In genomic region chr1:41321277-41321676, GRCh38 we compare ENCODE assay signal across 16 cellular contexts. TPM values are rescaled to one million over a fixed set of nuclear protein-coding genes. Genes with fewer than 3 reads are reported as not detected.
DNase-seq lines count a peak whose midpoint lies in the region; ATAC-seq and TF ChIP-seq lines count a peak whose summit lies in the region.
"Had no signal": no experiment of that assay in that cellular context is flagged by ENCODE, and none has a peak within 500 bp of the region (broad histone marks: within the 10 kb centered on the region; RNA-seq: fewer than 3 reads in every experiment).

No MANE protein-coding gene starts in this region.

- peak overlapping the region in 6 of 11 experiments; percentile 63 to 78 (median 68); a peak in 9 of 22 replicates for H3K27ac ChIP-seq in BLaER1 treated with 17β-estradiol and CSF1 and Interleukin-3, amounts not matched to agents 10 nM and 100 nM
- H3K27ac ChIP-seq in psoas muscle = peak overlapping the region; percentile 79
- H3K27ac ChIP-seq: C4-2B had no signal

- no peaks in the 10 kb centered on the region for H3K27me3 ChIP-seq in BLaER1 treated with 17β-estradiol and CSF1 and Interleukin-3, amounts not matched to agents 10 nM and 100 nM
- no peaks in the 10 kb centered on the region for H3K27me3 ChIP-seq in psoas muscle (ENCODE audit: insufficient read depth in 3 of 3, low read length in 2 of 3)

- H3K9ac ChIP-seq in BLaER1 treated with 17β-estradiol and CSF1 and Interleukin-3, amounts not matched to agents 10 nM and 100 nM = peak overlapping the region in 6 of 11 experiments; percentile 28 to 69 (median 62); a peak in 7 of 22 replicates

- CTCF ChIA-PET in activated CD8-positive, alpha-beta memory T cell treated with anti-CD3 and anti-CD28 coated beads, Interleukin-2, amount 10 ng/mL, durations not matched to agents 7 days and 5 days (lab: Charles Lee) = interaction anchor here (1.8 to 2.5 kb wide), 3 partner anchors 11 to 114 kb away, joined by 4 to 10 read pairs (median 7); no protein-coding TSS in a partner anchor

- 0 out of 22 replicates have a peak, but pooled peaks cover 0 to 5% (median 0%) of the 10 kb centered on the region in 11 experiments for H4K20me1 ChIP-seq in BLaER1 treated with 17β-estradiol and CSF1 and Interleukin-3, amounts not matched to agents 10 nM and 100 nM

- DNase-seq in activated CD8-positive, alpha-beta memory T cell treated with anti-CD3 and anti-CD28 coated beads, Interleukin-2, amount 10 ng/mL, durations not matched to agents 7 days and 5 days = peak; percentile 34
- DNase-seq in mesenteric fat pad (ENCODE audit: low spot score) (peak; percentile 77), psoas muscle (no peak), KBM-7 (no peak)
- no peak for DNase-seq in activated T-helper 2 cell treated with anti-CD3 and anti-CD28 coated beads, Interferon-gamma antibody, Interleukin-2, Interleukin-4, amounts not matched to agents 10 μg/mL and 5 μg/mL and 100 μg/mL, durations not matched to agents 14 hours and 24 hours and 36 hours (ENCODE audit: low spot score)
- DNase-seq: ACHN; CD4-positive, alpha-beta memory T cell; COR-L47; DMS153; DMS79 treated with DMSO at 0.1 percent for 48 hours; EL; H9 had no signal

- no peaks in the 10 kb centered on the region for H3K4me1 Mint-ChIP-seq in activated CD8-positive, alpha-beta memory T cell treated with anti-CD3 and anti-CD28 coated beads, Interleukin-2, amount 10 ng/mL, durations not matched to agents 7 days and 5 days
- H3K4me1 Mint-ChIP-seq in activated T-helper 2 cell treated with anti-CD3 and anti-CD28 coated beads, Interferon-gamma antibody, Interleukin-2, Interleukin-4, amounts not matched to agents 10 μg/mL and 5 μg/mL and 100 μg/mL, durations not matched to agents 14 hours and 24 hours and 36 hours (ENCODE audit: low read depth) = no peaks in the 10 kb centered on the region
- H3K4me1 Mint-ChIP-seq: CD4-positive, alpha-beta memory T cell; IgD-negative memory B cell had no signal

- H3K4me1 ChIP-seq in BLaER1 treated with 17β-estradiol and CSF1 and Interleukin-3, amounts not matched to agents 10 nM and 100 nM = peaks cover 21 to 58% (median 48%) of the 10 kb centered on the region in 10 experiments
- H3K4me1 ChIP-seq in psoas muscle = peaks cover 24% of the 10 kb centered on the region

- intact Hi-C loops in psoas muscle (cut with DNase I) = loop anchor here (5.0 kb wide), 2 partner anchors 54 to 111 kb away; no protein-coding TSS in a partner anchor
- intact Hi-C loops in activated T-helper 2 cell treated with anti-CD3 and anti-CD28 coated beads, Interferon-gamma antibody, Interleukin-2, Interleukin-4, amounts not matched to agents 10 μg/mL and 5 μg/mL and 100 μg/mL, durations not matched to agents 14 hours and 24 hours and 36 hours (cut with micrococcal nuclease) = no loop called here

- no peak overlapping the region for H3K4me3 ChIP-seq in BLaER1 treated with 17β-estradiol and CSF1 and Interleukin-3, amounts not matched to agents 10 nM and 100 nM
- H3K4me3 ChIP-seq in psoas muscle = no peak overlapping the region

- H3K27ac Mint-ChIP-seq in activated CD8-positive, alpha-beta memory T cell treated with anti-CD3 and anti-CD28 coated beads, Interleukin-2, amount 10 ng/mL, durations not matched to agents 7 days and 5 days = no peak overlapping the region
- H3K27ac Mint-ChIP-seq in activated T-helper 2 cell treated with anti-CD3 and anti-CD28 coated beads, Interferon-gamma antibody, Interleukin-2, Interleukin-4, amounts not matched to agents 10 μg/mL and 5 μg/mL and 100 μg/mL, durations not matched to agents 14 hours and 24 hours and 36 hours = no peak overlapping the region
- H3K27ac Mint-ChIP-seq: CD4-positive, alpha-beta memory T cell; IgD-negative memory B cell had no signal

- ATAC-seq in activated CD8-positive, alpha-beta memory T cell treated with anti-CD3 and anti-CD28 coated beads, Interleukin-2, amount 10 ng/mL, durations not matched to agents 7 days and 5 days = no peak
- ATAC-seq in psoas muscle = no peak
- no peak for ATAC-seq in GM21786 (IDR thresholded peaks at IDR 0.05; ENCODE audit: unreplicated experiment)

- H3K9me3 ChIP-seq in BLaER1 treated with 17β-estradiol and CSF1 and Interleukin-3, amounts not matched to agents 10 nM and 100 nM (replicated peaks in 1 of 11) = no peaks in the 10 kb centered on the region
- H3K9me3 ChIP-seq in psoas muscle = no peaks in the 10 kb centered on the region

- TF ChIP-seq CTCF in psoas muscle (IDR thresholded peaks at IDR 0.05) = no peak

- 88 to 92% (median 90%) methylated on average over 8 of the region's 8 CpGs for WGBS in psoas muscle, 3 donors

- H3K9me3 Mint-ChIP-seq in activated CD8-positive, alpha-beta memory T cell treated with anti-CD3 and anti-CD28 coated beads, Interleukin-2, amount 10 ng/mL, durations not matched to agents 7 days and 5 days (ENCODE audit: low read depth) = no peaks in the 10 kb centered on the region
- no peaks in the 10 kb centered on the region for H3K9me3 Mint-ChIP-seq in activated T-helper 2 cell treated with anti-CD3 and anti-CD28 coated beads, Interferon-gamma antibody, Interleukin-2, Interleukin-4, amounts not matched to agents 10 μg/mL and 5 μg/mL and 100 μg/mL, durations not matched to agents 14 hours and 24 hours and 36 hours
- H3K9me3 Mint-ChIP-seq: H9, IgD-negative memory B cell had no signal

- H3K36me3 ChIP-seq in BLaER1 treated with 17β-estradiol and CSF1 and Interleukin-3, amounts not matched to agents 10 nM and 100 nM = no peaks in the 10 kb centered on the region
- H3K36me3 ChIP-seq in psoas muscle (ENCODE audit: insufficient read depth in 1 of 2, low read depth in 1 of 2) = no peaks in the 10 kb centered on the region

- in situ Hi-C loops in KBM-7 (cut with MboI; ENCODE audit: low pct_unique_long_range_greater_than_20kb, low sequenced_read_pairs) = loop anchor here (10.0 kb wide), 1 partner anchor 94 kb away; no protein-coding TSS in a partner anchor

- H3K27me3 Mint-ChIP-seq in activated CD8-positive, alpha-beta memory T cell treated with anti-CD3 and anti-CD28 coated beads, Interleukin-2, amount 10 ng/mL, durations not matched to agents 7 days and 5 days = no peaks in the 10 kb centered on the region
- peaks cover 4% of the 10 kb centered on the region for H3K27me3 Mint-ChIP-seq in activated T-helper 2 cell treated with anti-CD3 and anti-CD28 coated beads, Interferon-gamma antibody, Interleukin-2, Interleukin-4, amounts not matched to agents 10 μg/mL and 5 μg/mL and 100 μg/mL, durations not matched to agents 14 hours and 24 hours and 36 hours (ENCODE audit: low read depth)

- H3K4me2 ChIP-seq in BLaER1 treated with 17β-estradiol and CSF1 and Interleukin-3, amounts not matched to agents 10 nM and 100 nM = peak overlapping the region; percentile 70 to 95 (median 84)

- no peak overlapping the region for H3K4me3 Mint-ChIP-seq in activated CD8-positive, alpha-beta memory T cell treated with anti-CD3 and anti-CD28 coated beads, Interleukin-2, amount 10 ng/mL, durations not matched to agents 7 days and 5 days
- no peak overlapping the region for H3K4me3 Mint-ChIP-seq in activated T-helper 2 cell treated with anti-CD3 and anti-CD28 coated beads, Interferon-gamma antibody, Interleukin-2, Interleukin-4, amounts not matched to agents 10 μg/mL and 5 μg/mL and 100 μg/mL, durations not matched to agents 14 hours and 24 hours and 36 hours (ENCODE audit: low read depth)
- H3K4me3 Mint-ChIP-seq: CD4-positive, alpha-beta memory T cell; H9; IgD-negative memory B cell had no signal

- H3K36me3 Mint-ChIP-seq in activated CD8-positive, alpha-beta memory T cell treated with anti-CD3 and anti-CD28 coated beads, Interleukin-2, amount 10 ng/mL, durations not matched to agents 7 days and 5 days = no peaks in the 10 kb centered on the region
- H3K36me3 Mint-ChIP-seq in activated T-helper 2 cell treated with anti-CD3 and anti-CD28 coated beads, Interferon-gamma antibody, Interleukin-2, Interleukin-4, amounts not matched to agents 10 μg/mL and 5 μg/mL and 100 μg/mL, durations not matched to agents 14 hours and 24 hours and 36 hours (ENCODE audit: low read depth) = no peaks in the 10 kb centered on the region
- H3K36me3 Mint-ChIP-seq: CD4-positive, alpha-beta memory T cell; IgD-negative memory B cell had no signal

RNA-seq across cellular contexts. Expression of gene FOXO6, which starts 40.0 kb away (rescaled TPM):
- total RNA-seq in activated CD8-positive, alpha-beta memory T cell treated with anti-CD3 and anti-CD28 coated beads, Interleukin-2, amount 10 ng/mL, durations not matched to agents 7 days and 5 days = not detected
- total RNA-seq in mesenteric fat pad = not detected
- 1 to 10 TPM in 3 of 4 donors, under 1 TPM in 1; 0.84 to 8.6 (median 3.3) TPM for total RNA-seq in psoas muscle
- under 1 TPM; 0.42 to 0.88 (median 0.44) TPM for polyA plus RNA-seq in psoas muscle
- 0.11 and 0.16 TPM in 2 replicates for total RNA-seq in activated T-helper 2 cell treated with anti-CD3 and anti-CD28 coated beads, Interferon-gamma antibody, Interleukin-2, Interleukin-4, amounts not matched to agents 10 μg/mL and 5 μg/mL and 100 μg/mL, durations not matched to agents 14 hours and 24 hours and 36 hours
- total RNA-seq: CD4-positive, alpha-beta memory T cell had no signal
- polyA plus RNA-seq: CD4-positive, alpha-beta memory T cell; IgD-negative memory B cell had no signal

Comparison
In these comparisons a context has a peak if more than half of its experiments do, and no peak if none do; other contexts are left out.
1. DNase-seq: peak in activated CD8-positive, alpha-beta memory T cell treated with anti-CD3 and anti-CD28 coated beads, Interleukin-2, amount 10 ng/mL, durations not matched to agents 7 days and 5 days (single experiment) and mesenteric fat pad (single experiment); none in psoas muscle (0 of 2), KBM-7 (single experiment) and activated T-helper 2 cell treated with anti-CD3 and anti-CD28 coated beads, Interferon-gamma antibody, Interleukin-2, Interleukin-4, amounts not matched to agents 10 μg/mL and 5 μg/mL and 100 μg/mL, durations not matched to agents 14 hours and 24 hours and 36 hours (single experiment).